In genomic region chr18:3042337-3042736, GRCh38 we compare ENCODE assay signal across 15 cellular contexts.
"Had no signal": no experiment of that assay in that cellular context is flagged by ENCODE, and none has a peak within 500 bp of the region (broad histone marks: within the 10 kb centered on the region; RNA-seq: fewer than 3 reads in every experiment).

No MANE protein-coding gene starts in this region.

- DNase-seq: activated CD4-positive, alpha-beta T cell treated with anti-CD3 and anti-CD28 coated beads, Interleukin-2, amount 50 U/mL, for 1 hour; activated CD4-positive, CD25-positive, alpha-beta regulatory T cell; activated naive CD4-positive, alpha-beta T cell treated with anti-CD3 and anti-CD28 coated beads for 36 hours; activated naive CD8-positive, alpha-beta T cell treated with anti-CD3 and anti-CD28 coated beads, Interleukin-2, amount 50 U/mL, for 24 hours; activated T-cell treated with anti-CD3 and anti-CD28 coated beads for 4 hours; aorta; erythroblast; islet precursor cell; stimulated activated naive CD4-positive, alpha-beta T cell; substantia nigra; T-helper 17 cell; transverse colon had no signal

- H3K4me3 ChIP-seq: transverse colon had no signal

- H3K4me3 Mint-ChIP-seq: activated naive CD4-positive, alpha-beta T cell treated with anti-CD3 and anti-CD28 coated beads for 36 hours; activated naive CD8-positive, alpha-beta T cell treated with anti-CD3 and anti-CD28 coated beads, Interleukin-2, amount 50 U/mL, for 24 hours; T-helper 17 cell had no signal

- H3K27me3 Mint-ChIP-seq: activated naive CD8-positive, alpha-beta T cell treated with anti-CD3 and anti-CD28 coated beads, Interleukin-2, amount 50 U/mL, for 24 hours; T-helper 17 cell had no signal

- H3K9me3 ChIP-seq: transverse colon had no signal

- H3K79me2 ChIP-seq: parathyroid adenoma had no signal

- H3K9ac ChIP-seq: parathyroid adenoma had no signal

- H3K9me3 Mint-ChIP-seq: activated naive CD4-positive, alpha-beta T cell treated with anti-CD3 and anti-CD28 coated beads for 36 hours; activated naive CD8-positive, alpha-beta T cell treated with anti-CD3 and anti-CD28 coated beads, Interleukin-2, amount 50 U/mL, for 24 hours had no signal

- H3K27ac ChIP-seq: parathyroid adenoma had no signal

- H3K27me3 ChIP-seq: transverse colon had no signal

- H2AFZ ChIP-seq: parathyroid adenoma had no signal

- ATAC-seq: activated naive CD8-positive, alpha-beta T cell treated with anti-CD3 and anti-CD28 coated beads, Interleukin-2, amount 50 U/mL, for 24 hours; left lobe of liver; T-helper 17 cell had no signal

- H3K27ac Mint-ChIP-seq: activated naive CD4-positive, alpha-beta T cell treated with anti-CD3 and anti-CD28 coated beads for 36 hours; activated naive CD8-positive, alpha-beta T cell treated with anti-CD3 and anti-CD28 coated beads, Interleukin-2, amount 50 U/mL, for 24 hours; T-helper 17 cell had no signal

- FAIRE-seq: bronchial epithelial cell had no signal

- H3K36me3 ChIP-seq: transverse colon had no signal
